ENCODE assay signal across 1 cellular context in the genomic region with DNA sequence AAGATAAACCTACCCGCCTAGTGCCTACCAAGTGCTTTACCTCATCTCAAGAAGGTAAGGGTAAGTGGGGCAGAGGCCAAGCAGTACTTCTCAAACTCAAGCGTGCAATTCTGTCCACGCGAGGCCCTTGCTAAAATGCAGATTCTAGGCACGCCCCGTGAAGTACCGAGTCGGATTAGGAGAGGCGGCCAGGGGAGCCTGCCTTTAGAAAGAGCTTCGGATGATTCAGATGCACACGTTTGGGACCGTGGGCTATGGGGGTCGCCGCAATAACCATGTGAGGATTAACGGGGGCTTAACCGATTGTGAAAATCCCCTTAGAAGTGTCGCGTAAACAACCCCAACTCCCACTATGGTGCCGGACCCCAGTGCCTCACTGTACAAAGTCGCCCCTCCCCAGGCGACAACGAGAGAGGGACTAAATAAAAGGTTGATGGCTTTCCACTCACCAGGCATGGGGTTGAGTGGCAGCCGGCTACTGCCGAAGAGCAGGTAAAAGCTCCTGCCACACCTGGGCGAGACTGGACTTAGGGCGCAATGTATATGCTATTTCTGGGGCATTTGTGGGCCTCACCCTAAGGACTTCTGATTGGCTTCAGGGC.
TF ChIP-seq lines count a peak whose summit lies in the region.

No MANE protein-coding gene starts in this region.

TF ChIP-seq in HCT116, 20 proteins besides CTCF, POLR2A, EP300 and RAD21 (continued from another document):
- TF ChIP-seq, protein P1, sequence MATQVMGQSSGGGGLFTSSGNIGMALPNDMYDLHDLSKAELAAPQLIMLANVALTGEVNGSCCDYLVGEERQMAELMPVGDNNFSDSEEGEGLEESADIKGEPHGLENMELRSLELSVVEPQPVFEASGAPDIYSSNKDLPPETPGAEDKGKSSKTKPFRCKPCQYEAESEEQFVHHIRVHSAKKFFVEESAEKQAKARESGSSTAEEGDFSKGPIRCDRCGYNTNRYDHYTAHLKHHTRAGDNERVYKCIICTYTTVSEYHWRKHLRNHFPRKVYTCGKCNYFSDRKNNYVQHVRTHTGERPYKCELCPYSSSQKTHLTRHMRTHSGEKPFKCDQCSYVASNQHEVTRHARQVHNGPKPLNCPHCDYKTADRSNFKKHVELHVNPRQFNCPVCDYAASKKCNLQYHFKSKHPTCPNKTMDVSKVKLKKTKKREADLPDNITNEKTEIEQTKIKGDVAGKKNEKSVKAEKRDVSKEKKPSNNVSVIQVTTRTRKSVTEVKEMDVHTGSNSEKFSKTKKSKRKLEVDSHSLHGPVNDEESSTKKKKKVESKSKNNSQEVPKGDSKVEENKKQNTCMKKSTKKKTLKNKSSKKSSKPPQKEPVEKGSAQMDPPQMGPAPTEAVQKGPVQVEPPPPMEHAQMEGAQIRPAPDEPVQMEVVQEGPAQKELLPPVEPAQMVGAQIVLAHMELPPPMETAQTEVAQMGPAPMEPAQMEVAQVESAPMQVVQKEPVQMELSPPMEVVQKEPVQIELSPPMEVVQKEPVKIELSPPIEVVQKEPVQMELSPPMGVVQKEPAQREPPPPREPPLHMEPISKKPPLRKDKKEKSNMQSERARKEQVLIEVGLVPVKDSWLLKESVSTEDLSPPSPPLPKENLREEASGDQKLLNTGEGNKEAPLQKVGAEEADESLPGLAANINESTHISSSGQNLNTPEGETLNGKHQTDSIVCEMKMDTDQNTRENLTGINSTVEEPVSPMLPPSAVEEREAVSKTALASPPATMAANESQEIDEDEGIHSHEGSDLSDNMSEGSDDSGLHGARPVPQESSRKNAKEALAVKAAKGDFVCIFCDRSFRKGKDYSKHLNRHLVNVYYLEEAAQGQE (IDR thresholded peaks at IDR 0.05; ENCODE audit: low read depth): no peak
